ENCODE assay signal across 8 cellular contexts in the genomic region with DNA sequence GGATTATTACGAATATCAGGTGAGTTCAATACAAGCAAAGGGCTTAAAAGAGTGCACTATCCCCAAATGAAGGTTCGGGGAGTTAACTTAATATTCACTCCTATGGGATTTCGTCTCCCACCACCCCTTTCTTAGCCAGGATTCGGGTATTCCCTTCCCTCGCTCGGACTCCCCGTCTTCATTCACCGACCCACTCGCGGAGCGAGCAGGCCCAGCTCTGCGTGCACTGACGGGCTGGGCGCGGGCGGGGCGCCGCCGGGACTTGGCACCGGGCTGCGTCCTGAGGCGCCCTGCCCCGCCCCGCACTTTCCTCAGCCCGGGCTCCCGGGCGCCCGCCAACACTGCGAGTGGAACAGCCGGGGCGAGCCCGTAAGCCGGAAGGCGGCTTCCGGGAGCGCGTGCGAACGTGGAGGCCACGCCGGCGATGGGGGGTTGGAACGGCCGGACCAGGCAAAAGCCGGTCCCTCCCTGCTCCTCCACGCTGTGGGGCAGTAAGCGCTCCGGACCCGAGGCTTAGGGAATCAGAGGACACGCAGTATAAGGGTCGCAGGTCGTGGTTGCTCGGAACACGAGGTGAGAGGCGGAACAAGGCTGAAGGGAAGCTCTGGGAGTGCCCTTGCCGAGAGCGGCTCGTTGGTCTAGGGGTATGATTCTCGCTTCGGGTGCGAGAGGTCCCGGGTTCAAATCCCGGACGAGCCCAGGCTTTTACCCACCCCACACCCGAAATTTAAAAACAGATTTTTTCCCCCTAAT. TPM values are rescaled to one million over a fixed set of nuclear protein-coding genes. Genes with fewer than 3 reads are reported as not detected.
DNase-seq lines count a peak whose midpoint lies in the region; ATAC-seq and TF ChIP-seq lines count a peak whose summit lies in the region.

No MANE protein-coding gene starts in this region.

- peak overlapping the region; percentile 98 for H3K4me2 ChIP-seq in SU-DHL-6 (ENCODE audit: low read depth, low read length, poor library complexity, severe bottlenecking)

- peak overlapping the region; percentile 72 for H3K9ac ChIP-seq in SU-DHL-6 (ENCODE audit: low read length)

- peak; percentile 61 for ATAC-seq in HG02759 (IDR thresholded peaks at IDR 0.05; ENCODE audit: unreplicated experiment)
- peak; percentile 75 for ATAC-seq in activated naive CD8-positive, alpha-beta T cell treated with anti-CD3 and anti-CD28 coated beads, Interleukin-2, amount 50 U/mL, for 24 hours
- peak; percentile 87 to 96 (median 90) for ATAC-seq in heart right ventricle

- no peaks in the 10 kb centered on the region for H3K9me2 ChIP-seq in SU-DHL-6 (replicated peaks; ENCODE audit: insufficient read depth, low read length)

- H3K27me3 ChIP-seq in SU-DHL-6 (ENCODE audit: low read length) (no peaks in the 10 kb centered on the region), heart right ventricle (no peaks in the 10 kb centered on the region)

- intact Hi-C loops in heart right ventricle (cut with DNase I): loop anchor here in 4 of 10 donors (2.0 to 10.0 kb wide), 3 partner anchors 89 to 371 kb away; a partner anchor contains a TSS

- H3K27ac ChIP-seq in SU-DHL-6 (ENCODE audit: low read depth, low read length) (peak overlapping the region; percentile 49), heart right ventricle (peak overlapping the region; percentile 80 to 94 (median 88))

- H3K36me3 ChIP-seq in SU-DHL-6 (ENCODE audit: low read length): no peaks in the 10 kb centered on the region
- no peaks in the 10 kb centered on the region for H3K36me3 ChIP-seq in heart right ventricle

- H3K27ac Mint-ChIP-seq in activated naive CD8-positive, alpha-beta T cell treated with anti-CD3 and anti-CD28 coated beads, Interleukin-2, amount 50 U/mL, for 24 hours: peak overlapping the region; percentile 99
- H3K27ac Mint-ChIP-seq in progenitor cell of endocrine pancreas: peak overlapping the region; percentile 100

- no peaks in the 10 kb centered on the region for H3K79me2 ChIP-seq in SU-DHL-6 (ENCODE audit: insufficient read depth, low read length)

- WGBS in heart right ventricle, 2 donors: 0% methylated on average over 65 of the region's 65 CpGs

- peaks cover 15% of the 10 kb centered on the region; the same call in 1 of the 2 replicates for H3F3A ChIP-seq in SU-DHL-6 (ENCODE audit: insufficient read depth)

- H3K9me3 ChIP-seq in SU-DHL-6 (ENCODE audit: insufficient read depth, low read length) (no peaks in the 10 kb centered on the region), heart right ventricle (no peaks in the 10 kb centered on the region)

- peaks cover 48% of the 10 kb centered on the region for H3K4me1 Mint-ChIP-seq in activated naive CD8-positive, alpha-beta T cell treated with anti-CD3 and anti-CD28 coated beads, Interleukin-2, amount 50 U/mL, for 24 hours
- H3K4me1 Mint-ChIP-seq in progenitor cell of endocrine pancreas (ENCODE audit: low read depth): peaks cover 15% of the 10 kb centered on the region

- peak overlapping the region; percentile 93 for H3K4me3 Mint-ChIP-seq in activated naive CD8-positive, alpha-beta T cell treated with anti-CD3 and anti-CD28 coated beads, Interleukin-2, amount 50 U/mL, for 24 hours
- peak overlapping the region; percentile 87 for H3K4me3 Mint-ChIP-seq in progenitor cell of endocrine pancreas (ENCODE audit: low read depth)

- peaks cover 8% of the 10 kb centered on the region for H3K36me3 Mint-ChIP-seq in activated naive CD8-positive, alpha-beta T cell treated with anti-CD3 and anti-CD28 coated beads, Interleukin-2, amount 50 U/mL, for 24 hours (ENCODE audit: low read depth)
- peaks cover 2% of the 10 kb centered on the region for H3K36me3 Mint-ChIP-seq in progenitor cell of endocrine pancreas (ENCODE audit: insufficient read depth)

- peak overlapping the region; percentile 83 for H2AFZ ChIP-seq in SU-DHL-6 (ENCODE audit: low read depth, low read length, severe bottlenecking)

- peaks cover 9% of the 10 kb centered on the region for H3K27me3 Mint-ChIP-seq in activated naive CD8-positive, alpha-beta T cell treated with anti-CD3 and anti-CD28 coated beads, Interleukin-2, amount 50 U/mL, for 24 hours
- peaks cover 16% of the 10 kb centered on the region for H3K27me3 Mint-ChIP-seq in progenitor cell of endocrine pancreas

- no peaks in the 10 kb centered on the region for H3K9me3 Mint-ChIP-seq in activated naive CD8-positive, alpha-beta T cell treated with anti-CD3 and anti-CD28 coated beads, Interleukin-2, amount 50 U/mL, for 24 hours
- H3K9me3 Mint-ChIP-seq in progenitor cell of endocrine pancreas (ENCODE audit: low read depth): no peaks in the 10 kb centered on the region

- H4K20me1 ChIP-seq in SU-DHL-6 (ENCODE audit: low read depth, low read length): no peaks in the 10 kb centered on the region

- H3K4me3 ChIP-seq in GM12875 (ENCODE audit: low read depth, low read length): peak overlapping the region; percentile 65
- peak overlapping the region; percentile 71 for H3K4me3 ChIP-seq in SU-DHL-6 (ENCODE audit: insufficient read depth, low read length, poor library complexity, severe bottlenecking)
- peak overlapping the region; percentile 54 to 84 (median 72) for H3K4me3 ChIP-seq in heart right ventricle

- TF ChIP-seq CTCF in GM12875 (IDR thresholded peaks at IDR 0.05; ENCODE audit: borderline replicate concordance, insufficient read depth, low read depth, low read length): no peak
- TF ChIP-seq CTCF in SU-DHL-6 (IDR thresholded peaks at IDR 0.05; ENCODE audit: insufficient read depth, low read length, poor library complexity, severe bottlenecking): no peak
- TF ChIP-seq CTCF in heart right ventricle (IDR thresholded peaks at IDR 0.05): peak in 1 of 9 donors; percentile 6
- no peak for TF ChIP-seq CTCF in progenitor cell of endocrine pancreas (IDR thresholded peaks at IDR 0.05; ENCODE audit: unreplicated experiment)

- DNase-seq in NCI-H128 (lab: John Stamatoyannopoulos, UW; ENCODE audit: unreplicated experiment) (peak; percentile 79), heart right ventricle (peak; percentile 90 to 92), progenitor cell of endocrine pancreas (ENCODE audit: low spot score, unreplicated experiment) (peak; percentile 90), ureter (ENCODE audit: low spot score) (peak; percentile 96)
- peak; percentile 94 for DNase-seq in activated naive CD8-positive, alpha-beta T cell treated with anti-CD3 and anti-CD28 coated beads, Interleukin-2, amount 50 U/mL, for 24 hours

- H3K4me1 ChIP-seq in heart right ventricle: peaks cover 0 to 34% (median 6%) of the 10 kb centered on the region in 9 donors

RNA-seq across cellular contexts. Expression of a gene that starts 7.5 kb away (rescaled TPM):
- total RNA-seq in heart right ventricle: 10 to 100 TPM; 15.6 to 52.5 (median 25.2) TPM
- polyA plus RNA-seq in heart right ventricle: 10 to 100 TPM; 12.8 to 24.0 TPM
- 127 and 133 TPM in 2 replicates for total RNA-seq in progenitor cell of endocrine pancreas
- 99.4 TPM for total RNA-seq in ureter

Comparison
In these comparisons a context has a peak if more than half of its experiments do, and no peak if none do; other contexts are left out.
1. Peak in every context shown above with its lines: DNase-seq, ATAC-seq, H3K4me3 ChIP-seq and H3K27ac ChIP-seq.